ENCODE assay signal across 1 cellular context in genomic region chr6:4313044-4313686, GRCh38.
TF ChIP-seq lines count a peak whose summit lies in the region.

No MANE protein-coding gene starts in this region.

TF ChIP-seq in GM23338, 12 proteins besides CTCF, POLR2A, EP300 and RAD21 (continued from another document):
- no peak for TF ChIP-seq ZNF462 (CRISPR knock-in tag; IDR thresholded peaks at IDR 0.05)
- TF ChIP-seq JUNB (IDR thresholded peaks at IDR 0.05; ENCODE audit: unreplicated experiment): no peak
- TF ChIP-seq ZNF114 (CRISPR knock-in tag; IDR thresholded peaks at IDR 0.05): no peak
- TF ChIP-seq REST (IDR thresholded peaks at IDR 0.05; ENCODE audit: unreplicated experiment): no peak
- TF ChIP-seq EZH2phosphoT487 (IDR thresholded peaks at IDR 0.05; ENCODE audit: unreplicated experiment): no peak
- no peak for TF ChIP-seq EZH2 (IDR thresholded peaks at IDR 0.05; ENCODE audit: low read depth, unreplicated experiment)
- no peak for TF ChIP-seq POLR2AphosphoS5 (IDR thresholded peaks at IDR 0.05; ENCODE audit: low read depth)
